Comparison of ENCODE assay signal across 1 cellular context in genomic region chr1:147673401-147673800, GRCh38.
TF ChIP-seq lines count a peak whose summit lies in the region.

No MANE protein-coding gene starts in this region.

TF ChIP-seq in IMR-90, 13 proteins besides CTCF, POLR2A, EP300 and RAD21:
- TF ChIP-seq USF2 (IDR thresholded peaks at IDR 0.05; ENCODE audit: low read depth, low read length) (no peak), NFE2L2 (IDR thresholded peaks at IDR 0.05; ENCODE audit: low read depth, low read length) (no peak), MAFK (IDR thresholded peaks at IDR 0.05; ENCODE audit: low read depth, low read length) (no peak), FOS (IDR thresholded peaks at IDR 0.05; ENCODE audit: low read depth, low read length) (no peak), CHD1 (IDR thresholded peaks at IDR 0.05; ENCODE audit: low read depth, low read length) (no peak), BHLHE40 (IDR thresholded peaks at IDR 0.05; ENCODE audit: low read depth, low read length) (no peak), SMC3 (IDR thresholded peaks at IDR 0.05; ENCODE audit: low read depth, low read length) (no peak), RCOR1 (IDR thresholded peaks at IDR 0.05; ENCODE audit: insufficient replicate concordance, low read length) (no peak), ELK1 (IDR thresholded peaks at IDR 0.05; ENCODE audit: borderline replicate concordance, low read depth, low read length) (no peak), MXI1 (IDR thresholded peaks at IDR 0.05; ENCODE audit: borderline replicate concordance, low read depth, low read length) (no peak)
